1 cellular context compared by ENCODE assay signal in the genomic region with DNA sequence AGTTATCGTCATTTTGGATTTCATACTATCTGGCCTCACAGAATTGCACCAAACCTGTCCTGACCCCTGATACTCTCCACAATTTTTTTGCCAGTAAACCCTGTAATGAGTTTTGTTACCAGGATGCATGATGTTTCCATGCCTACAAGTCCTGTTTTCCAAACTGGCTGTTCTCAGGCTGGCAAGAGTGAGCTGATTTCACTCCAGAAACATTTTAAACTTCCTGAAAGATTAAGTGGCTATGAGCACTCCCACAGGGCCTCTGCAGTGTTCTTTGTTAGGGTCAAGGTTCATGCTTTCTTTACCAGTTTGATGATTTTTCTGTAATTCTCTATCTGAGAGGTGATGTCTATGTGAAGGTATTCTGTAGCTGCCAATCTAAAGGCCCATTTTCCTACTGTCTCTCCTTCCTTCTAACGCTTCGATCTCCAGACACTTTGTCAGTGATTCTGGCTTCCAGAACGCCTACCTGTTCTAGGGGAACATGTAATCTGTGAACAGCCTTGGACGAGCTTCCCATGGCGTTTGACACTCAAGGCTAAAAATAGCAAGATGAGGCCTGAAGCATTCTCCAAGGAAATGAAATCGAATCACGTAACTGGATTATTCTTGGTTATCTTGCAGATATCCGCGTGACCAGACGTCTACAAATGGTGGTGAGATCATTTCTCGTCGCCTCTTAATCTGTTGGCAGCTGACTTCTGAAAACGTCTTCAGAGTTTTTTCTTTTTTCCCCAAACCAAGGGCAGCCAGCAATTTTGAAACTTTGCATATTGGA.
TF ChIP-seq lines count a peak whose summit lies in the region.

No MANE protein-coding gene starts in this region.

TF ChIP-seq in GM23338, 12 proteins besides CTCF, POLR2A, EP300 and RAD21 (continued from another document):
- TF ChIP-seq, protein P1, sequence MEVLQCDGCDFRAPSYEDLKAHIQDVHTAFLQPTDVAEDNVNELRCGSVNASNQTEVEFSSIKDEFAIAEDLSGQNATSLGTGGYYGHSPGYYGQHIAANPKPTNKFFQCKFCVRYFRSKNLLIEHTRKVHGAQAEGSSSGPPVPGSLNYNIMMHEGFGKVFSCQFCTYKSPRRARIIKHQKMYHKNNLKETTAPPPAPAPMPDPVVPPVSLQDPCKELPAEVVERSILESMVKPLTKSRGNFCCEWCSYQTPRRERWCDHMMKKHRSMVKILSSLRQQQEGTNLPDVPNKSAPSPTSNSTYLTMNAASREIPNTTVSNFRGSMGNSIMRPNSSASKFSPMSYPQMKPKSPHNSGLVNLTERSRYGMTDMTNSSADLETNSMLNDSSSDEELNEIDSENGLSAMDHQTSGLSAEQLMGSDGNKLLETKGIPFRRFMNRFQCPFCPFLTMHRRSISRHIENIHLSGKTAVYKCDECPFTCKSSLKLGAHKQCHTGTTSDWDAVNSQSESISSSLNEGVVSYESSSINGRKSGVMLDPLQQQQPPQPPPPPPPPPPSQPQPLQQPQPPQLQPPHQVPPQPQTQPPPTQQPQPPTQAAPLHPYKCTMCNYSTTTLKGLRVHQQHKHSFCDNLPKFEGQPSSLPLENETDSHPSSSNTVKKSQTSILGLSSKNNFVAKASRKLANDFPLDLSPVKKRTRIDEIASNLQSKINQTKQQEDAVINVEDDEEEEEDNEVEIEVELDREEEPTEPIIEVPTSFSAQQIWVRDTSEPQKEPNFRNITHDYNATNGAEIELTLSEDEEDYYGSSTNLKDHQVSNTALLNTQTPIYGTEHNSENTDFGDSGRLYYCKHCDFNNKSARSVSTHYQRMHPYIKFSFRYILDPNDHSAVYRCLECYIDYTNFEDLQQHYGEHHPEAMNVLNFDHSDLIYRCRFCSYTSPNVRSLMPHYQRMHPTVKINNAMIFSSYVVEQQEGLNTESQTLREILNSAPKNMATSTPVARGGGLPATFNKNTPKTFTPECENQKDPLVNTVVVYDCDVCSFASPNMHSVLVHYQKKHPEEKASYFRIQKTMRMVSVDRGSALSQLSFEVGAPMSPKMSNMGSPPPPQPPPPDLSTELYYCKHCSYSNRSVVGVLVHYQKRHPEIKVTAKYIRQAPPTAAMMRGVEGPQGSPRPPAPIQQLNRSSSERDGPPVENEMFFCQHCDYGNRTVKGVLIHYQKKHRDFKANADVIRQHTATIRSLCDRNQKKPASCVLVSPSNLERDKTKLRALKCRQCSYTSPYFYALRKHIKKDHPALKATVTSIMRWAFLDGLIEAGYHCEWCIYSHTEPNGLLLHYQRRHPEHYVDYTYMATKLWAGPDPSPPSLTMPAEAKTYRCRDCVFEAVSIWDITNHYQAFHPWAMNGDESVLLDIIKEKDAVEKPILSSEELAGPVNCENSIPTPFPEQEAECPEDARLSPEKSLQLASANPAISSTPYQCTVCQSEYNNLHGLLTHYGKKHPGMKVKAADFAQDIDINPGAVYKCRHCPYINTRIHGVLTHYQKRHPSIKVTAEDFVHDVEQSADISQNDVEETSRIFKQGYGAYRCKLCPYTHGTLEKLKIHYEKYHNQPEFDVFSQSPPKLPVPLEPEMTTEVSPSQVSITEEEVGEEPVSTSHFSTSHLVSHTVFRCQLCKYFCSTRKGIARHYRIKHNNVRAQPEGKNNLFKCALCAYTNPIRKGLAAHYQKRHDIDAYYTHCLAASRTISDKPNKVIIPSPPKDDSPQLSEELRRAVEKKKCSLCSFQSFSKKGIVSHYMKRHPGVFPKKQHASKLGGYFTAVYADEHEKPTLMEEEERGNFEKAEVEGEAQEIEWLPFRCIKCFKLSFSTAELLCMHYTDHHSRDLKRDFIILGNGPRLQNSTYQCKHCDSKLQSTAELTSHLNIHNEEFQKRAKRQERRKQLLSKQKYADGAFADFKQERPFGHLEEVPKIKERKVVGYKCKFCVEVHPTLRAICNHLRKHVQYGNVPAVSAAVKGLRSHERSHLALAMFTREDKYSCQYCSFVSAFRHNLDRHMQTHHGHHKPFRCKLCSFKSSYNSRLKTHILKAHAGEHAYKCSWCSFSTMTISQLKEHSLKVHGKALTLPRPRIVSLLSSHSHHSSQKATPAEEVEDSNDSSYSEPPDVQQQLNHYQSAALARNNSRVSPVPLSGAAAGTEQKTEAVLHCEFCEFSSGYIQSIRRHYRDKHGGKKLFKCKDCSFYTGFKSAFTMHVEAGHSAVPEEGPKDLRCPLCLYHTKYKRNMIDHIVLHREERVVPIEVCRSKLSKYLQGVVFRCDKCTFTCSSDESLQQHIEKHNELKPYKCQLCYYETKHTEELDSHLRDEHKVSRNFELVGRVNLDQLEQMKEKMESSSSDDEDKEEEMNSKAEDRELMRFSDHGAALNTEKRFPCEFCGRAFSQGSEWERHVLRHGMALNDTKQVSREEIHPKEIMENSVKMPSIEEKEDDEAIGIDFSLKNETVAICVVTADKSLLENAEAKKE (CRISPR knock-in tag; IDR thresholded peaks at IDR 0.05): no peak
- TF ChIP-seq, protein P2, sequence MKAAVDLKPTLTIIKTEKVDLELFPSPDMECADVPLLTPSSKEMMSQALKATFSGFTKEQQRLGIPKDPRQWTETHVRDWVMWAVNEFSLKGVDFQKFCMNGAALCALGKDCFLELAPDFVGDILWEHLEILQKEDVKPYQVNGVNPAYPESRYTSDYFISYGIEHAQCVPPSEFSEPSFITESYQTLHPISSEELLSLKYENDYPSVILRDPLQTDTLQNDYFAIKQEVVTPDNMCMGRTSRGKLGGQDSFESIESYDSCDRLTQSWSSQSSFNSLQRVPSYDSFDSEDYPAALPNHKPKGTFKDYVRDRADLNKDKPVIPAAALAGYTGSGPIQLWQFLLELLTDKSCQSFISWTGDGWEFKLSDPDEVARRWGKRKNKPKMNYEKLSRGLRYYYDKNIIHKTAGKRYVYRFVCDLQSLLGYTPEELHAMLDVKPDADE (IDR thresholded peaks at IDR 0.05): no peak
- TF ChIP-seq JUNB (IDR thresholded peaks at IDR 0.05; ENCODE audit: unreplicated experiment): no peak
TF ChIP-seq in GM23338: peak in this region for 0.
